Comparison of ENCODE assay signal across 8 cellular contexts in genomic region chr12:68686595-68687521, GRCh38. TPM values are rescaled to one million over a fixed set of nuclear protein-coding genes. Genes with fewer than 3 reads are reported as not detected.
DNase-seq lines count a peak whose midpoint lies in the region; ATAC-seq and TF ChIP-seq lines count a peak whose summit lies in the region.

Gene NUP107 (plus strand): TSS chr12:68686978. CDS start chr12:68687066, 88 bp downstream.

- H2AK5ac ChIP-seq in trophoblast cell (ENCODE audit: low read length) = peak within 1 kb of the TSS; percentile 35

- peak within 1 kb of the TSS; percentile 80 for H4K12ac ChIP-seq in trophoblast cell (ENCODE audit: low read depth, low read length)

- H3K4me2 ChIP-seq in trophoblast cell (ENCODE audit: low read length) = peak within 1 kb of the TSS; percentile 97

- H3K23ac ChIP-seq in trophoblast cell (ENCODE audit: low read length) = no peak within 1 kb of the TSS

- peak; percentile 66 for TF ChIP-seq POLR2A in transverse colon (IDR thresholded peaks at IDR 0.05)

- H3K79me2 ChIP-seq in trophoblast cell (ENCODE audit: control insufficient read depth, insufficient read depth, low read length, poor library complexity) = peaks cover 4% of the 10 kb centered on the region

- H3K27ac ChIP-seq in adipose tissue (ENCODE audit: low read depth, low read length) = peak within 1 kb of the TSS; percentile 57
- H3K27ac ChIP-seq in trophoblast cell (ENCODE audit: low read depth, low read length) = peak within 1 kb of the TSS; percentile 73
- peak within 1 kb of the TSS; percentile 78 to 88 (median 84) for H3K27ac ChIP-seq in transverse colon

- DNase-seq in NCI-H1436 (lab: John Stamatoyannopoulos, UW) = peak; percentile 96
- DNase-seq in T follicular helper cell (ENCODE audit: low read depth) = peak; percentile 97
- peak; percentile 99 for DNase-seq in cardiac septum (ENCODE audit: low spot score)
- DNase-seq in trophoblast cell = peak; percentile 100
- DNase-seq in transverse colon = peak; percentile 99

- H3K14ac ChIP-seq in trophoblast cell (ENCODE audit: low read length) = peak within 1 kb of the TSS; percentile 90

- H3K4me1 ChIP-seq in trophoblast cell (ENCODE audit: control insufficient read depth in 1 of 2, insufficient read depth in 2 of 2, low read length in 2 of 2) (peaks cover 0 to 2% of the 10 kb centered on the region in 2 experiments), transverse colon (peaks cover 3 to 24% (median 13%) of the 10 kb centered on the region in 4 donors)

- in situ Hi-C loops in transverse colon (cut with MboI; ENCODE audit: low pct_ligation_motif_present in 1 of 4, low pct_unique_long_range_greater_than_20kb in 1 of 4, low sequenced_read_pairs in 3 of 4) = loop anchor here (25.0 kb wide), 2 partner anchors 325 to 350 kb away; partner anchors contain the start of gene MDM1 (in 1 of the 4)

- peak within 1 kb of the TSS; percentile 96 for H4K8ac ChIP-seq in trophoblast cell (ENCODE audit: low read depth, low read length)

- ATAC-seq in HG02798 (IDR thresholded peaks at IDR 0.05; ENCODE audit: poor library complexity, unreplicated experiment) = peak; percentile 97

- H3K27me3 ChIP-seq in trophoblast cell (ENCODE audit: insufficient read depth, low read length) (no peaks in the 10 kb centered on the region), transverse colon (no peaks in the 10 kb centered on the region)

- peak within 1 kb of the TSS; percentile 81 for H2BK120ac ChIP-seq in trophoblast cell (ENCODE audit: insufficient read depth, low read length, poor library complexity)

- H4K91ac ChIP-seq in trophoblast cell (ENCODE audit: low read depth, low read length) = peak within 1 kb of the TSS; percentile 87

- H3K4ac ChIP-seq in trophoblast cell (ENCODE audit: low read depth, low read length) = peak within 1 kb of the TSS; percentile 92

- WGBS in adipose tissue, 3 donors = 0 to 1% (median 0%) methylated on average over 44 of the region's 44 CpGs
- no CpG with 5 or more reads among the region's 44 CpGs for WGBS in trophoblast cell (ENCODE audit: extremely low coverage, insufficient coverage, insufficient read length)
- WGBS in transverse colon (ENCODE audit: low coverage in 1 of 2), 2 donors = 0% methylated on average over 3 to 44 of the region's 44 CpGs

- H2BK12ac ChIP-seq in trophoblast cell (ENCODE audit: low read length) = no peak within 1 kb of the TSS

- peak within 1 kb of the TSS; percentile 90 for H3K18ac ChIP-seq in trophoblast cell (ENCODE audit: low read length)

- H3K4me3 ChIP-seq in GM12875 (ENCODE audit: low read depth, low read length) (peak within 1 kb of the TSS; percentile 69), trophoblast cell (ENCODE audit: low read depth, low read length) (peak within 1 kb of the TSS; percentile 89), transverse colon (peak within 1 kb of the TSS; percentile 76 to 80 (median 77))

- H3K9ac ChIP-seq in trophoblast cell (ENCODE audit: low read length) = peak within 1 kb of the TSS; percentile 87

- H3K79me1 ChIP-seq in trophoblast cell (ENCODE audit: low read length) = peaks cover 5% of the 10 kb centered on the region

- TF ChIP-seq EP300 in transverse colon (IDR thresholded peaks at IDR 0.05; ENCODE audit: low read depth) = peak; percentile 68

- no peaks in the 10 kb centered on the region for H3K9me3 ChIP-seq in trophoblast cell (ENCODE audit: insufficient read depth, low read depth, low read length)
- H3K9me3 ChIP-seq in transverse colon = no peaks in the 10 kb centered on the region

- no peak for TF ChIP-seq CTCF in GM12875 (IDR thresholded peaks at IDR 0.05; ENCODE audit: borderline replicate concordance, insufficient read depth, low read depth, low read length)
- TF ChIP-seq CTCF in transverse colon (IDR thresholded peaks at IDR 0.05) = peak in 3 of 5 experiments; percentile 8 to 61 (median 58)

- peak within 1 kb of the TSS; percentile 92 for H2AFZ ChIP-seq in trophoblast cell (ENCODE audit: insufficient read depth, low read length, poor library complexity)

- intact Hi-C loops in cardiac septum (cut with DNase I) (loop anchor here (1.0 to 2.0 kb wide), 2 partner anchors 76 to 322 kb away; partner anchors contain the start of gene RAP1B), transverse colon (cut with DNase I; ENCODE audit: low total_unique reads) (loop anchor here (10.0 kb wide), 1 partner anchor 332 kb away; no protein-coding TSS in a partner anchor)

- H3K36me3 ChIP-seq in trophoblast cell (ENCODE audit: control insufficient read depth in 1 of 2, insufficient read depth in 2 of 2, low read length in 2 of 2) (peaks cover 7 to 9% of the 10 kb centered on the region in 2 experiments), transverse colon (peaks cover 0 to 14% (median 6%) of the 10 kb centered on the region in 4 donors)

- H2BK5ac ChIP-seq in trophoblast cell (ENCODE audit: low read depth, low read length, poor library complexity) = peak within 1 kb of the TSS; percentile 53

RNA-seq across cellular contexts. Expression of gene NUP107, which starts in this region (rescaled TPM):
- polyA plus RNA-seq in adipose tissue = 10 to 100 TPM in 2 of 3 donors, 1 to 10 TPM in 1; 7.6 to 19.3 (median 15.3) TPM
- total RNA-seq in cardiac septum = 23.1 TPM
- 65.2 and 70.6 TPM in 2 replicates for polyA plus RNA-seq in trophoblast cell (2013)
- total RNA-seq in transverse colon = 10 to 100 TPM in 3 of 4 donors, 1 to 10 TPM in 1; 6.4 to 29.2 (median 22.6) TPM

Comparison
In these comparisons a context has a peak if more than half of its experiments do, and no peak if none do; other contexts are left out.
1. Peak in every context shown above with its lines: DNase-seq, ATAC-seq, H3K4me3 ChIP-seq and H3K27ac ChIP-seq.